In genomic region chr17:55274371-55275255, GRCh38 we compare ENCODE assay signal across 17 cellular contexts. TPM values are rescaled to one million over a fixed set of nuclear protein-coding genes. Genes with fewer than 3 reads are reported as not detected.
A peak's percentile ranks its signal among the peaks of the same experiment; 100 is the strongest.
DNase-seq lines count a peak whose midpoint lies in the region; ATAC-seq and TF ChIP-seq lines count a peak whose summit lies in the region.
"Had no signal": no experiment of that assay in that cellular context is flagged by ENCODE, and none has a peak within 500 bp of the region (broad histone marks: within the 10 kb centered on the region; RNA-seq: fewer than 3 reads in every experiment).

No MANE protein-coding gene starts in this region.

- H3K27me3 ChIP-seq in layer of hippocampus (ENCODE audit: control insufficient read depth, insufficient read depth, low read length) (no peaks in the 10 kb centered on the region), sigmoid colon (no peaks in the 10 kb centered on the region), vagina (no peaks in the 10 kb centered on the region)
- H3K27me3 ChIP-seq: BLaER1 treated with 17β-estradiol and CSF1 and Interleukin-3, amounts not matched to agents 10 nM and 100 nM had no signal

- H3K4me1 ChIP-seq in sigmoid colon, result peaks cover 0 to 95% (median 83%) of the 10 kb centered on the region in 4 donors
- H3K4me1 ChIP-seq in vagina, result peaks cover 56% of the 10 kb centered on the region
- H3K4me1 ChIP-seq: parathyroid adenoma had no signal

- TF ChIP-seq EP300 in sigmoid colon (IDR thresholded peaks at IDR 0.05), result no peak

- TF ChIP-seq CTCF in sigmoid colon (IDR thresholded peaks at IDR 0.05) (no peak), vagina (IDR thresholded peaks at IDR 0.05) (no peak)

- H3K36me3 ChIP-seq in sigmoid colon (no peaks in the 10 kb centered on the region), vagina (no peaks in the 10 kb centered on the region)
- H3K36me3 ChIP-seq: BLaER1 treated with 17β-estradiol and CSF1 and Interleukin-3, amounts not matched to agents 10 nM and 100 nM had no signal

- TF ChIP-seq POLR2A in sigmoid colon (IDR thresholded peaks at IDR 0.05) (no peak), vagina (IDR thresholded peaks at IDR 0.05) (no peak)

- H3K4me3 ChIP-seq in sigmoid colon, result no peak overlapping the region
- no peak overlapping the region for H3K4me3 ChIP-seq in vagina
- H3K4me3 ChIP-seq: BLaER1 treated with 17β-estradiol and CSF1 and Interleukin-3, amounts not matched to agents 10 nM and 100 nM had no signal

- H3K27ac ChIP-seq in layer of hippocampus (ENCODE audit: low read depth, low read length) (peak overlapping the region; percentile 57), sigmoid colon (peak overlapping the region; percentile 81 to 97 (median 95)), vagina (peak overlapping the region; percentile 54)
- H3K27ac ChIP-seq: 22Rv1; BLaER1 treated with 17β-estradiol and CSF1 and Interleukin-3, amounts not matched to agents 10 nM and 100 nM; parathyroid adenoma had no signal

- 88 to 89% methylated on average over 7 of the region's 7 CpGs for WGBS in sigmoid colon, 2 donors

- intact Hi-C loops in sigmoid colon (cut with DNase I), result loop anchor here (5.0 kb wide), 1 partner anchor 458 kb away; no protein-coding TSS in a partner anchor
- intact Hi-C loops in vagina (cut with DNase I), result no loop called here

- no peak for ATAC-seq in HG03460 (IDR thresholded peaks at IDR 0.05; ENCODE audit: unreplicated experiment)
- no peak for ATAC-seq in GM18870 (IDR thresholded peaks at IDR 0.05; ENCODE audit: unreplicated experiment)
- no peak for ATAC-seq in GM18861 (IDR thresholded peaks at IDR 0.05; ENCODE audit: unreplicated experiment)

- no peaks in the 10 kb centered on the region for H3K9me3 ChIP-seq in sigmoid colon
- H3K9me3 ChIP-seq in vagina, result no peaks in the 10 kb centered on the region

- DNase-seq in NCI-H82 (lab: John Stamatoyannopoulos, UW) (peak; percentile 62), NCI-H82 treated with DMSO at 0.1 percent for 48 hours (lab: John Stamatoyannopoulos, UW; ENCODE audit: unreplicated experiment) (no peak), sigmoid colon (no peak), vagina (ENCODE audit: extremely low spot score in 2 of 2) (no peak)
- DNase-seq: activated CD4-positive, CD25-positive, alpha-beta regulatory T cell; cortex of kidney; erythroblast; glutamatergic neuron; H9; NCI-H146 had no signal

RNA-seq across cellular contexts. Expression of gene HLF, which starts 9.9 kb away (rescaled TPM):
- total RNA-seq in sigmoid colon (10 to 100 TPM; 41.7 to 54.0 (median 49.4) TPM), vagina (14.7 TPM)
- polyA plus RNA-seq in sigmoid colon, result 1 to 10 TPM in 2 of 3 donors, under 1 TPM in 1; 0.92 to 3.1 (median 3.0) TPM
